In genomic region chr1:11307837-11308236, GRCh38 we compare ENCODE assay signal across 16 cellular contexts.
"Had no signal": no experiment of that assay in that cellular context is flagged by ENCODE, and none has a peak within 500 bp of the region (broad histone marks: within the 10 kb centered on the region; RNA-seq: fewer than 3 reads in every experiment).

No MANE protein-coding gene starts in this region.

- H3K9me3 ChIP-seq: body of pancreas, left ventricle myocardium inferior, sigmoid colon, upper lobe of left lung had no signal

- H3K4me1 ChIP-seq: body of pancreas, left ventricle myocardium inferior, sigmoid colon had no signal

- DNase-seq: activated CD4-positive, alpha-beta memory T cell treated with anti-CD3 and anti-CD28 coated beads, Interleukin-2, amount 10 ng/mL, durations not matched to agents 7 days and 5 days; activated CD8-positive, alpha-beta memory T cell treated with anti-CD3 and anti-CD28 coated beads, Interleukin-2, amount 50 U/mL, for 4 hours; activated naive CD8-positive, alpha-beta T cell treated with anti-CD3 and anti-CD28 coated beads, Interleukin-2, amount 50 U/mL, for 24 hours; body of pancreas; cerebellar nuclear complex; foreskin keratinocyte; head of caudate nucleus; left ventricle myocardium inferior; mesendoderm; sigmoid colon; stimulated activated CD4-positive, alpha-beta T cell treated with anti-CD3 and anti-CD28 coated beads, Interleukin-12 subunit alpha, Interleukin-12 subunit beta, amount 100 ng/mL, for 4 hours; stimulated activated naive CD4-positive, alpha-beta T cell; T-cell; T1000; upper lobe of left lung had no signal

- H3K27me3 ChIP-seq: body of pancreas, foreskin keratinocyte, sigmoid colon, upper lobe of left lung had no signal

- H3K36me3 ChIP-seq: left ventricle myocardium inferior, sigmoid colon, upper lobe of left lung had no signal

- H3K4me3 ChIP-seq: body of pancreas, left ventricle myocardium inferior, sigmoid colon, upper lobe of left lung had no signal

- H3K27ac ChIP-seq: body of pancreas, foreskin keratinocyte, left ventricle myocardium inferior, sigmoid colon, upper lobe of left lung, VCaP had no signal
